In the genomic region with DNA sequence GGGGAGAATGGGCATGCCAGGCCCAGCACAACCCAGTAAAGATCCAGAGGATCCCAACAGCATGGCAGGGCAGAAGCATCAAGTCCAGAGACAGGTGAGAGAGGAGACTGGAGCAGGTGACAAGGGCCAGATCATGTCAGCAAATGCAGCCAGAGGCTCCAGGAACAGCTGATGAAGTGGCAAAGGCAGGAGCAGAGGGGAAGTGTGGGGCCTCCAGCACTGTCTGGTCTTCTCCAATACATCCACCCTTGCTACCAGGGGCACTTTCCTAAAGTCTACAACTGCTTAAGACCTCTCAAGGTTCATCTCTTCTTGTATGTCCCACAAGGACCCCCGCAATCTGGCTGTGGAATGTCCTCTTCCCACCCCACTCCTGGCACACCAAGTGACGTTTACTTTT, we compare ENCODE assay signal across 28 cellular contexts. TPM values are rescaled to one million over a fixed set of nuclear protein-coding genes. Genes with fewer than 3 reads are reported as not detected.
"Had no signal": no experiment of that assay in that cellular context is flagged by ENCODE, and none has a peak within 500 bp of the region (broad histone marks: within the 10 kb centered on the region; RNA-seq: fewer than 3 reads in every experiment).

No MANE protein-coding gene starts in this region.

- H3K27ac ChIP-seq: left lung, lower lobe of right lung, ovary, right atrium auricular region, right lobe of liver, suprapubic skin, thoracic aorta, tibial nerve, vagina had no signal

- H3K4me2 ChIP-seq: smooth muscle cell had no signal

- H3K36me3 Mint-ChIP-seq: naive B cell, natural killer cell, type B pancreatic cell had no signal

- ATAC-seq: left colon, left lung, lower lobe of right lung, natural killer cell, right lobe of liver had no signal

- H3K27ac Mint-ChIP-seq: naive B cell; natural killer cell; progenitor cell of endocrine pancreas; stimulated activated naive CD8-positive, alpha-beta T cell treated with anti-CD3 and anti-CD28 coated beads, Interleukin-15, Interleukin-2, amounts not matched to agents 100 ng/mL and 50 ng/mL, for 24 hours; type B pancreatic cell had no signal

- H3K9me3 ChIP-seq: left lung, lower lobe of right lung, ovary, right atrium auricular region, right lobe of liver, suprapubic skin, thoracic aorta, tibial nerve, vagina had no signal

- H3K4me3 Mint-ChIP-seq: naive B cell; natural killer cell; neural crest cell; stimulated activated naive CD8-positive, alpha-beta T cell treated with anti-CD3 and anti-CD28 coated beads, Interleukin-15, Interleukin-2, amounts not matched to agents 100 ng/mL and 50 ng/mL, for 24 hours; type B pancreatic cell had no signal

- H3K9me3 Mint-ChIP-seq: naive B cell; natural killer cell; neural crest cell; stimulated activated naive CD8-positive, alpha-beta T cell treated with anti-CD3 and anti-CD28 coated beads, Interleukin-15, Interleukin-2, amounts not matched to agents 100 ng/mL and 50 ng/mL, for 24 hours; type B pancreatic cell had no signal

- H3K4me1 ChIP-seq: left lung, lower lobe of right lung, right atrium auricular region, right lobe of liver, suprapubic skin, vagina had no signal

- H3K36me3 ChIP-seq: left lung, lower lobe of right lung, ovary, right atrium auricular region, right lobe of liver, suprapubic skin, thoracic aorta, tibial nerve, vagina had no signal

- H3K27me3 ChIP-seq: left lung, ovary, right atrium auricular region, right lobe of liver, suprapubic skin, tibial nerve, vagina had no signal

- DNase-seq: head of caudate nucleus; hippocampal formation; kidney; left colon; left lung; lower lobe of right lung; mammary epithelial cell; mesenchymal stem cell; naive B cell; natural killer cell; ovary; right lobe of liver; stimulated activated CD4-positive, alpha-beta T cell treated with anti-CD3 and anti-CD28 coated beads, Interleukin-2, amount 100 ng/mL, for 24 hours; stimulated activated CD4-positive, alpha-beta T cell treated with anti-CD3 and anti-CD28 coated beads, Interleukin-4, amount 100 ng/mL, for 1 hour; stimulated activated naive CD4-positive, alpha-beta T cell had no signal

- H3K4me3 ChIP-seq: left lung, lower lobe of right lung, ovary, right atrium auricular region, right lobe of liver, smooth muscle cell, suprapubic skin, thoracic aorta, tibial nerve, vagina had no signal

- H3K4me1 Mint-ChIP-seq: naive B cell, natural killer cell had no signal

RNA-seq across cellular contexts. Expression of a gene that starts 17.4 kb away (rescaled TPM):
- total RNA-seq: kidney, left lung, liver, lower lobe of right lung, mammary epithelial cell, natural killer cell, neural crest cell, renal cortical epithelial cell, right atrium auricular region, smooth muscle cell, subcutaneous adipose tissue, thoracic aorta had no signal
- polyA plus RNA-seq: mammary epithelial cell, smooth muscle cell had no signal
